ENCODE assay signal across 16 cellular contexts in the genomic region with DNA sequence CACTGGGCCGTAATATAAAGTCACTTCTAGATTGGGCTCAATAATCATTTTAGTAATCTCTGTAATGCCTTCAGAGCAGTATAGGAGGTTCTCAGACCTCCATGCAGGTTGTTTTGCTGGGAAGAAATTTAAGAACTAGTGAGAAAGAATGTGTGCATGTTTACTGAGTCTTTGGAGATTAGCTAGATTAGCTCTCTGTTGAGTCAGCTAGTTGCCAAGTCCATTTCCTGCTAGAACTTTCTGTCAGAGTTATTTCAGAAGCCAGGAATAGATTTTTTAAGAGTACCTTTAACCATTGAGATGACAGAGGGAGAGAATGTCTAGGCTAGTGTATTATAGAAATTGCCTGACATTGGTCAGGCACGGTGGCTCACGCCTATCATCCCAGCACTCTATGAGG. TPM values are rescaled to one million over a fixed set of nuclear protein-coding genes. Genes with fewer than 3 reads are reported as not detected.
DNase-seq lines count a peak whose midpoint lies in the region; TF ChIP-seq lines count a peak whose summit lies in the region.
"Had no signal": no experiment of that assay in that cellular context is flagged by ENCODE, and none has a peak within 500 bp of the region (broad histone marks: within the 10 kb centered on the region; RNA-seq: fewer than 3 reads in every experiment).

No MANE protein-coding gene starts in this region.

- H3K4me3 Mint-ChIP-seq in H9, result no peak overlapping the region
- H3K4me3 Mint-ChIP-seq: activated CD4-positive, alpha-beta T cell treated with anti-CD3 and anti-CD28 coated beads, Interleukin-2, amount 10 ng/mL, durations not matched to agents 24 days and 14 days; central memory CD8-positive, alpha-beta T cell; stimulated activated naive CD8-positive, alpha-beta T cell treated with anti-CD3 and anti-CD28 coated beads, Interleukin-15, amount 100 ng/mL, for 72 hours had no signal

- no peaks in the 10 kb centered on the region for H3K79me1 ChIP-seq in H9 (ENCODE audit: insufficient read depth, low read depth, low read length, poor library complexity, severe bottlenecking)

- H3K27ac Mint-ChIP-seq in H9, result no peak overlapping the region; a peak in 1 of 7 replicates
- H3K27ac Mint-ChIP-seq: activated CD4-positive, alpha-beta T cell treated with anti-CD3 and anti-CD28 coated beads, Interleukin-2, amount 10 ng/mL, durations not matched to agents 24 days and 14 days; activated naive CD4-positive, alpha-beta T cell treated with anti-CD3 and anti-CD28 coated beads, Interleukin-2, amount 50 U/mL, for 72 hours; stimulated activated naive CD8-positive, alpha-beta T cell treated with anti-CD3 and anti-CD28 coated beads, Interleukin-15, amount 100 ng/mL, for 72 hours had no signal

- H3K9me3 ChIP-seq in MM.1S (replicated peaks; ENCODE audit: insufficient read depth, low read length) (no peaks in the 10 kb centered on the region), Karpas-422 (ENCODE audit: low read length) (no peaks in the 10 kb centered on the region), H9 (ENCODE audit: control insufficient read depth, low read depth, low read length) (no peaks in the 10 kb centered on the region), testis (no peaks in the 10 kb centered on the region)
- H3K9me3 ChIP-seq: uterus had no signal

- H3K56ac ChIP-seq in H9 (ENCODE audit: insufficient read length, low read depth, low read length), result no peak overlapping the region

- intact Hi-C loops in testis (cut with DNase I; ENCODE audit: low total_unique reads), result no loop called here

- WGBS in H9 (ENCODE audit: extremely low coverage, insufficient read length, low lambda C conversion rate), result no CpG with 5 or more reads among the region's 3 CpGs
- WGBS in testis, 2 donors, result 79 to 85% methylated on average over 3 of the region's 3 CpGs

- no peak overlapping the region for H2BK15ac ChIP-seq in H9 (ENCODE audit: low read depth, low read length)

- H4K20me1 ChIP-seq in MM.1S (ENCODE audit: insufficient read depth, low read length) (no peaks in the 10 kb centered on the region), Karpas-422 (ENCODE audit: insufficient read depth, low read depth, low read length) (no peaks in the 10 kb centered on the region), H9 (ENCODE audit: control insufficient read depth, insufficient read depth, insufficient read length) (no peaks in the 10 kb centered on the region)

- no peak overlapping the region for H3K18ac ChIP-seq in H9 (ENCODE audit: insufficient read length, low read depth, low read length)

- no peak overlapping the region for H2AFZ ChIP-seq in MM.1S (ENCODE audit: low read length)
- H2AFZ ChIP-seq in Karpas-422 (ENCODE audit: low read length), result no peak overlapping the region
- no peak overlapping the region for H2AFZ ChIP-seq in H9 (ENCODE audit: low read length)

- H3K36me3 ChIP-seq in MM.1S (replicated peaks; ENCODE audit: insufficient read depth, low read length) (no peaks in the 10 kb centered on the region; the same call in 1 of the 2 replicates), Karpas-422 (ENCODE audit: insufficient read depth, low read length) (peaks cover 18% of the 10 kb centered on the region; the same call in 1 of the 2 replicates), testis (ENCODE audit: low read depth, missing control alignments) (no peaks in the 10 kb centered on the region)
- H3K36me3 ChIP-seq: uterus had no signal

- H3K4me1 Mint-ChIP-seq in H9, result no peaks in the 10 kb centered on the region
- H3K4me1 Mint-ChIP-seq: central memory CD8-positive, alpha-beta T cell; stimulated activated naive CD8-positive, alpha-beta T cell treated with anti-CD3 and anti-CD28 coated beads, Interleukin-15, amount 100 ng/mL, for 72 hours had no signal

- no peak overlapping the region for H2BK20ac ChIP-seq in H9 (ENCODE audit: low read depth, low read length, poor library complexity, severe bottlenecking)

- H3T11ph ChIP-seq in H9 (ENCODE audit: low read length), result no peak overlapping the region

- no peak overlapping the region for H3K9ac ChIP-seq in MM.1S (ENCODE audit: low read length)
- no peak overlapping the region for H3K9ac ChIP-seq in Karpas-422 (ENCODE audit: low read length)
- H3K9ac ChIP-seq in H9 (ENCODE audit: extremely low read depth, insufficient read length, low read length), result no peak overlapping the region

- no peak overlapping the region for H3K4ac ChIP-seq in H9 (ENCODE audit: low read depth, low read length)

- H3K27me3 ChIP-seq in MM.1S (replicated peaks; ENCODE audit: insufficient read depth, low read length), result no peaks in the 10 kb centered on the region
- H3K27me3 ChIP-seq in Karpas-422 (ENCODE audit: low read length), result no peaks in the 10 kb centered on the region
- no peaks in the 10 kb centered on the region for H3K27me3 ChIP-seq in H9 (ENCODE audit: insufficient read depth, low read length)
- H3K27me3 ChIP-seq in testis, result no peaks in the 10 kb centered on the region
- H3K27me3 ChIP-seq: uterus had no signal

- H3K9me3 Mint-ChIP-seq in H9, result no peaks in the 10 kb centered on the region
- H3K9me3 Mint-ChIP-seq: activated CD4-positive, alpha-beta T cell treated with anti-CD3 and anti-CD28 coated beads, Interleukin-2, amount 10 ng/mL, durations not matched to agents 24 days and 14 days; activated naive CD4-positive, alpha-beta T cell treated with anti-CD3 and anti-CD28 coated beads, Interleukin-2, amount 50 U/mL, for 72 hours; central memory CD8-positive, alpha-beta T cell; stimulated activated naive CD8-positive, alpha-beta T cell treated with anti-CD3 and anti-CD28 coated beads, Interleukin-15, amount 100 ng/mL, for 72 hours had no signal

- no peak overlapping the region for H2BK12ac ChIP-seq in H9 (ENCODE audit: insufficient read length, low read depth, low read length)

- H3K27me3 Mint-ChIP-seq in H9 (ENCODE audit: low read depth), result no peaks in the 10 kb centered on the region
- H3K27me3 Mint-ChIP-seq: activated CD4-positive, alpha-beta T cell treated with anti-CD3 and anti-CD28 coated beads, Interleukin-2, amount 10 ng/mL, durations not matched to agents 24 days and 14 days; central memory CD8-positive, alpha-beta T cell; stimulated activated naive CD8-positive, alpha-beta T cell treated with anti-CD3 and anti-CD28 coated beads, Interleukin-15, amount 100 ng/mL, for 72 hours had no signal

- peaks cover 22 to 52% (median 36%) of the 10 kb centered on the region in 3 experiments; a peak in 6 of 7 replicates for H3K36me3 Mint-ChIP-seq in H9 (ENCODE audit: insufficient read depth in 1 of 3, low read depth in 3 of 3)

- H3K14ac ChIP-seq in H9 (ENCODE audit: insufficient read depth, low read length), result no peak overlapping the region

- no peaks in the 10 kb centered on the region for H3K9me2 ChIP-seq in MM.1S (replicated peaks; ENCODE audit: insufficient read depth, low read length)
- H3K9me2 ChIP-seq in Karpas-422 (replicated peaks; ENCODE audit: insufficient read depth, low read length), result no peaks in the 10 kb centered on the region

- H4K8ac ChIP-seq in H9 (replicated peaks; ENCODE audit: insufficient read length, low read depth, low read length), result no peak overlapping the region

- peak overlapping the region; percentile 65; the same call in 1 of the 2 replicates for H3K27ac ChIP-seq in MM.1S (ENCODE audit: low read length)
- no peak overlapping the region for H3K27ac ChIP-seq in Karpas-422 (ENCODE audit: low read length)
- no peak overlapping the region for H3K27ac ChIP-seq in H9 (ENCODE audit: insufficient read length, low read depth, low read length)
- peak overlapping the region in 1 of 2 donors; percentile 11 for H3K27ac ChIP-seq in testis
- H3K27ac ChIP-seq: uterus had no signal

- H2AK5ac ChIP-seq in H9 (ENCODE audit: insufficient read length, low read length), result no peak overlapping the region

- H3K4me3 ChIP-seq in AG10803 (ENCODE audit: low read length), result no peak overlapping the region
- H3K4me3 ChIP-seq in MM.1S (ENCODE audit: low read length), result no peak overlapping the region
- H3K4me3 ChIP-seq in Karpas-422 (ENCODE audit: low read length), result no peak overlapping the region
- no peak overlapping the region for H3K4me3 ChIP-seq in testis
- H3K4me3 ChIP-seq: uterus had no signal

- no peak overlapping the region for H2BK120ac ChIP-seq in H9 (ENCODE audit: low read depth, low read length, poor library complexity, severe bottlenecking)

- DNase-seq in AG10803 (ENCODE audit: low read depth) (peak; percentile 22), MM.1S (peak; percentile 70), dedifferentiated amniotic fluid mesenchymal stem cell (ENCODE audit: extremely low spot score) (peak; percentile 46), lung microvascular endothelial cell (ENCODE audit: low read depth in 2 of 2) (peak; percentile 27 to 60), Karpas-422 (no peak), H9 (no peak), NCI-H82 (lab: John Stamatoyannopoulos, UW) (no peak), testis (no peak)
- DNase-seq: activated CD4-positive, alpha-beta T cell treated with anti-CD3 and anti-CD28 coated beads, Interleukin-2, amount 10 ng/mL, durations not matched to agents 24 days and 14 days; NCI-H1417; NCI-H2227 treated with DMSO at 0.1 percent for 48 hours; SHP77; stimulated activated naive CD8-positive, alpha-beta T cell treated with anti-CD3 and anti-CD28 coated beads, Interleukin-15, amount 100 ng/mL, for 72 hours; uterus had no signal

- no peak overlapping the region for H3K23ac ChIP-seq in H9 (ENCODE audit: insufficient read length, low read depth, low read length)

- TF ChIP-seq CTCF in AG10803 (conservative IDR thresholded peaks at IDR 0.05; ENCODE audit: low read length) (no peak), MM.1S (IDR thresholded peaks at IDR 0.05; ENCODE audit: low read length) (no peak), H9 (conservative IDR thresholded peaks at IDR 0.05) (no peak), testis (IDR thresholded peaks at IDR 0.05) (no peak)

- H3K4me2 ChIP-seq in MM.1S (ENCODE audit: low read depth, low read length) (peak overlapping the region; percentile 28; the same call in 1 of the 2 replicates), Karpas-422 (ENCODE audit: low read depth, low read length, poor library complexity, severe bottlenecking) (no peak overlapping the region), H9 (ENCODE audit: insufficient read depth, insufficient read length, low read length) (no peak overlapping the region)

- H2BK5ac ChIP-seq in H9 (ENCODE audit: insufficient read length, low read length), result no peak overlapping the region

- H3K79me2 ChIP-seq in MM.1S (ENCODE audit: low read length), result no peaks in the 10 kb centered on the region
- H3K79me2 ChIP-seq in Karpas-422 (ENCODE audit: low read length), result no peaks in the 10 kb centered on the region
- H3K79me2 ChIP-seq in H9 (ENCODE audit: insufficient read depth, low read length), result no peaks in the 10 kb centered on the region

- peaks cover 11% of the 10 kb centered on the region; the same call in 1 of the 2 replicates for H3F3A ChIP-seq in MM.1S (ENCODE audit: insufficient read depth, low read length)

- H3K4me1 ChIP-seq in MM.1S (ENCODE audit: low read length) (peaks cover 44% of the 10 kb centered on the region), Karpas-422 (ENCODE audit: low read length) (no peaks in the 10 kb centered on the region), H9 (ENCODE audit: insufficient read depth, low read length) (no peaks in the 10 kb centered on the region), testis (no peaks in the 10 kb centered on the region)
- H3K4me1 ChIP-seq: uterus had no signal

- H4K5ac ChIP-seq in H9 (ENCODE audit: insufficient read length, low read depth, low read length), result no peak overlapping the region

- H4K91ac ChIP-seq in H9 (ENCODE audit: insufficient read length, low read depth, low read length), result no peak overlapping the region

- H3K23me2 ChIP-seq in H9 (ENCODE audit: insufficient read length, low read depth, low read length, poor library complexity, severe bottlenecking), result no peaks in the 10 kb centered on the region

- TF ChIP-seq POLR2A in testis (IDR thresholded peaks at IDR 0.05), result no peak

RNA-seq across cellular contexts. Expression of a gene that starts 33.3 kb away (rescaled TPM):
- total RNA-seq in lung microvascular endothelial cell (7.9 and 10.0 TPM in 2 replicates), H9 (2021) (51.7 and 52.9 TPM in 2 replicates), testis (10 to 100 TPM; 38.8 to 50.4 TPM)
- total RNA-seq in Karpas-422 (2014; rRNA removed; shearing (Covaris generic); ENCODE audit: low replicate concordance), result 21.1 and 50.9 TPM in 2 replicates
- 40.5 TPM for polyA plus RNA-seq in testis (ENCODE audit: insufficient read depth, low read depth, low replicate concordance)

RNA-seq across cellular contexts. Expression of a gene that starts 33.5 kb away (rescaled TPM):
- total RNA-seq in lung microvascular endothelial cell (26.4 and 28.4 TPM in 2 replicates), H9 (2021) (44.4 and 45.1 TPM in 2 replicates), testis (10 to 100 TPM; 33.1 to 35.7 TPM)
- 15.9 and 27.7 TPM in 2 replicates for total RNA-seq in Karpas-422 (2014; rRNA removed; shearing (Covaris generic); ENCODE audit: low replicate concordance)
- 50.9 TPM for polyA plus RNA-seq in testis (ENCODE audit: insufficient read depth, low read depth, low replicate concordance)

Comparison
In these comparisons a context has a peak if more than half of its experiments do, and no peak if none do; other contexts are left out.
1. DNase-seq: peak in AG10803 (single experiment), MM.1S (single experiment), dedifferentiated amniotic fluid mesenchymal stem cell (single experiment) and lung microvascular endothelial cell (2 of 2); none in Karpas-422 (single experiment), H9 (single experiment), NCI-H82 (single experiment) and testis (single experiment).